Comparison of ENCODE assay signal across 8 cellular contexts in genomic region chr19:35248310-35249145, GRCh38. TPM values are rescaled to one million over a fixed set of nuclear protein-coding genes. Genes with fewer than 3 reads are reported as not detected.
DNase-seq lines count a peak whose midpoint lies in the region; ATAC-seq, FAIRE-seq and TF ChIP-seq lines count a peak whose summit lies in the region.

TSS of gene LSR (plus strand) at chr19:35249002. CDS start at chr19:35249023, 21 bp downstream.

- peak within 1 kb of the TSS; percentile 99 for H3K27ac ChIP-seq in parathyroid adenoma
- no peak within 1 kb of the TSS for H3K27ac ChIP-seq in aorta (ENCODE audit: low read depth in 1 of 2, low read length in 2 of 2)

- H3K36me3 ChIP-seq in parathyroid adenoma (ENCODE audit: control insufficient read depth, insufficient read depth, low read length) (no peaks in the 10 kb centered on the region), aorta (ENCODE audit: control insufficient read depth in 1 of 2, insufficient read depth in 2 of 2, low read length in 1 of 2) (no peaks in the 10 kb centered on the region)

- peak within 1 kb of the TSS; percentile 79 for H3K4me2 ChIP-seq in parathyroid adenoma (ENCODE audit: low read length)

- H2AFZ ChIP-seq in parathyroid adenoma, result peak within 1 kb of the TSS; percentile 99

- no peak for FAIRE-seq in frontal cortex (lab: Jason Lieb, UNC)

- H3K4me3 ChIP-seq in parathyroid adenoma (ENCODE audit: low read depth, low read length), result peak within 1 kb of the TSS; percentile 86
- H3K4me3 ChIP-seq in aorta (ENCODE audit: low read length in 2 of 2), result peak within 1 kb of the TSS; percentile 0 to 51

- WGBS in aorta, 2 donors, result 1% methylated on average over 68 to 69 of the region's 69 CpGs

- H3K79me2 ChIP-seq in parathyroid adenoma, result peaks cover 3% of the 10 kb centered on the region

- H3K4me1 ChIP-seq in parathyroid adenoma, result no peaks in the 10 kb centered on the region
- no peaks in the 10 kb centered on the region for H3K4me1 ChIP-seq in aorta (ENCODE audit: control insufficient read depth in 1 of 2, insufficient read depth in 2 of 2, low read length in 2 of 2)

- peak; percentile 18 for TF ChIP-seq CTCF in parathyroid adenoma (IDR thresholded peaks at IDR 0.05)

- ATAC-seq in GM18505 (IDR thresholded peaks at IDR 0.05; ENCODE audit: unreplicated experiment), result peak; percentile 68
- peak; percentile 58 for ATAC-seq in HG02870 (IDR thresholded peaks at IDR 0.05; ENCODE audit: unreplicated experiment)
- peak; percentile 73 for ATAC-seq in aorta (ENCODE audit: low FRiP score)

- intact Hi-C loops in aorta (cut with DNase I), result no loop called here

- peak; percentile 92 for DNase-seq in NCI-H2171 treated with DMSO at 0.1 percent for 48 hours (lab: John Stamatoyannopoulos, UW)
- DNase-seq in activated T-cell treated with anti-CD3 and anti-CD28 coated beads for 1 hour (ENCODE audit: low read depth), result peak; percentile 71
- peak; percentile 93 for DNase-seq in germinal center (ENCODE audit: low spot score)
- peak; percentile 78 to 83 for DNase-seq in aorta
- DNase-seq in frontal cortex (ENCODE audit: low spot score in 2 of 2), result no peak

- no peaks in the 10 kb centered on the region for H3K27me3 ChIP-seq in parathyroid adenoma (ENCODE audit: control insufficient read depth, insufficient read depth, low read length)
- H3K27me3 ChIP-seq in aorta (ENCODE audit: control insufficient read depth in 1 of 2, insufficient read depth in 2 of 2, low read length in 1 of 2), result peaks cover 0 to 2% of the 10 kb centered on the region in 2 donors

- peak within 1 kb of the TSS; percentile 65 for H3K9ac ChIP-seq in parathyroid adenoma

- H3K9me3 ChIP-seq in parathyroid adenoma (ENCODE audit: control insufficient read depth, low read length) (no peaks in the 10 kb centered on the region), aorta (ENCODE audit: control insufficient read depth, low read length) (no peaks in the 10 kb centered on the region)

- TF ChIP-seq POLR2A in GM18505 (IDR thresholded peaks at IDR 0.05; ENCODE audit: borderline replicate concordance, extremely low read depth, insufficient read depth, insufficient read length), result peak; percentile 98

RNA-seq across cellular contexts. Expression of gene LSR, which starts in this region (rescaled TPM):
- total RNA-seq in aorta, result 10 to 100 TPM in 1 of 2 donors, 1 to 10 TPM in 1; 9.8 to 13.1 TPM
- 10 to 100 TPM in 1 of 2 donors, 1 to 10 TPM in 1; 5.8 to 12.4 TPM for polyA plus RNA-seq in aorta
- total RNA-seq in frontal cortex, result 0.82 TPM

Comparison
In these comparisons a context has a peak if more than half of its experiments do, and no peak if none do; other contexts are left out.
1. DNase-seq: peak in NCI-H2171 treated with DMSO at 0.1 percent for 48 hours (single experiment), activated T-cell treated with anti-CD3 and anti-CD28 coated beads for 1 hour (single experiment), germinal center (single experiment) and aorta (2 of 2); none in frontal cortex (0 of 2).
2. Peak in every context shown above with its lines, with median percentiles within 50 percentile points of each other: ATAC-seq.